Comparison of ENCODE assay signal across 9 cellular contexts in genomic region chr3:42961633-42962032, GRCh38. TPM values are rescaled to one million over a fixed set of nuclear protein-coding genes. Genes with fewer than 3 reads are reported as not detected.
A peak's percentile ranks its signal among the peaks of the same experiment; 100 is the strongest.
DNase-seq lines count a peak whose midpoint lies in the region; ATAC-seq, FAIRE-seq and TF ChIP-seq lines count a peak whose summit lies in the region.
"Had no signal": no experiment of that assay in that cellular context is flagged by ENCODE, and none has a peak within 500 bp of the region (broad histone marks: within the 10 kb centered on the region; RNA-seq: fewer than 3 reads in every experiment).

No MANE protein-coding gene starts in this region.

- H3K27ac Mint-ChIP-seq in mesothelial cell of epicardium: no peak overlapping the region
- H3K27ac Mint-ChIP-seq: CD8-positive, alpha-beta memory T cell had no signal

- no peaks in the 10 kb centered on the region for H3K9me2 ChIP-seq in Karpas-422 (replicated peaks; ENCODE audit: insufficient read depth, low read length)

- CTCF ChIA-PET in endothelial cell of umbilical vein (lab: Charles Lee): interaction anchor here (0.7 to 5.9 kb wide), 61 partner anchors 8 to 1274 kb away, joined by 3 to 115 read pairs (median 4); partner anchors contain the start of gene SNRK

- no TSS peak for BruUV-seq in endothelial cell of umbilical vein (replicated peaks; lab: Mats Ljungman, UMichigan)

- ATAC-seq in SK-N-SH treated with all-trans-retinoic acid at 6 μM for 48 hours (peak; percentile 87), GM21367 (IDR thresholded peaks at IDR 0.05; ENCODE audit: unreplicated experiment) (no peak), GM18511 (IDR thresholded peaks at IDR 0.05; ENCODE audit: unreplicated experiment) (no peak)

- TF ChIP-seq CTCF in endothelial cell of umbilical vein (IDR thresholded peaks at IDR 0.05; ENCODE audit: extremely low read depth in 1 of 2, insufficient read depth in 1 of 2, low read depth in 1 of 2, low read length in 2 of 2) (peak; percentile 41 to 42), mesothelial cell of epicardium (IDR thresholded peaks at IDR 0.05; ENCODE audit: unreplicated experiment) (peak; percentile 61)

- H3K9ac ChIP-seq in Karpas-422 (ENCODE audit: low read length): no peak overlapping the region
- H3K9ac ChIP-seq in endothelial cell of umbilical vein (replicated peaks; ENCODE audit: extremely low read depth, insufficient read depth, low read length): no peak overlapping the region

- no peaks in the 10 kb centered on the region for H3K27me3 ChIP-seq in Karpas-422 (ENCODE audit: low read length)
- H3K27me3 ChIP-seq in endothelial cell of umbilical vein (ENCODE audit: control insufficient read depth in 2 of 2, insufficient read depth in 2 of 2, low read length in 2 of 2): peaks cover 3 to 5% of the 10 kb centered on the region in 2 experiments

- DNase-seq in NCI-H524 (lab: John Stamatoyannopoulos, UW): peak; percentile 16 to 73
- DNase-seq in NCI-H524 treated with DMSO at 0.1 percent for 48 hours (lab: John Stamatoyannopoulos, UW): no peak
- peak; percentile 81 for DNase-seq in Karpas-422
- DNase-seq in endothelial cell of umbilical vein (ENCODE audit: low read depth, low spot score): peak; percentile 55
- no peak for DNase-seq in mesothelial cell of epicardium (ENCODE audit: low spot score in 2 of 2, unreplicated experiment in 2 of 2)

- POLR2A ChIA-PET in endothelial cell of umbilical vein (lab: Charles Lee): no interaction called here

- H3K27ac ChIP-seq in Karpas-422 (ENCODE audit: low read length) (no peak overlapping the region), endothelial cell of umbilical vein (ENCODE audit: insufficient read depth, low read depth, low read length) (no peak overlapping the region)

- H3K4me2 ChIP-seq in Karpas-422 (ENCODE audit: low read depth, low read length, poor library complexity, severe bottlenecking) (no peak overlapping the region), endothelial cell of umbilical vein (ENCODE audit: insufficient read depth, low read length) (no peak overlapping the region)

- H4K20me1 ChIP-seq in Karpas-422 (ENCODE audit: insufficient read depth, low read depth, low read length): no peaks in the 10 kb centered on the region
- no peaks in the 10 kb centered on the region for H4K20me1 ChIP-seq in endothelial cell of umbilical vein (replicated peaks; ENCODE audit: control insufficient read depth, extremely low read depth, insufficient read depth, low read length)

- H3K4me1 Mint-ChIP-seq in mesothelial cell of epicardium: no peaks in the 10 kb centered on the region

- H3K4me3 ChIP-seq in Karpas-422 (ENCODE audit: low read length) (no peak overlapping the region), endothelial cell of umbilical vein (replicated peaks in 1 of 3; ENCODE audit: insufficient read depth in 1 of 3, low read depth in 1 of 3, low read length in 3 of 3) (no peak overlapping the region)

- no peaks in the 10 kb centered on the region for H3K9me1 ChIP-seq in endothelial cell of umbilical vein (replicated peaks; ENCODE audit: control insufficient read depth, extremely low read depth, insufficient read depth, low read length)

- H3K4me1 ChIP-seq in Karpas-422 (ENCODE audit: low read length) (peaks cover 31% of the 10 kb centered on the region), endothelial cell of umbilical vein (ENCODE audit: control insufficient read depth, extremely low read depth, insufficient read depth, low read length) (no peaks in the 10 kb centered on the region)

- dilution Hi-C loops in endothelial cell of umbilical vein (cut with MboI; ENCODE audit: extremely low pct_ligation_motif_present, low sequenced_read_pairs): no loop called here

- H3K79me2 ChIP-seq in Karpas-422 (ENCODE audit: low read length) (no peaks in the 10 kb centered on the region), endothelial cell of umbilical vein (ENCODE audit: control insufficient read depth, insufficient read depth, low read length) (no peaks in the 10 kb centered on the region)

- TF ChIP-seq POLR2A in endothelial cell of umbilical vein (IDR thresholded peaks at IDR 0.05; ENCODE audit: low read depth, low read length): no peak

- peaks cover 57% of the 10 kb centered on the region for H3K27me3 Mint-ChIP-seq in mesothelial cell of epicardium (ENCODE audit: low read depth)

- H3K9me3 ChIP-seq in Karpas-422 (ENCODE audit: low read length): no peaks in the 10 kb centered on the region
- no peaks in the 10 kb centered on the region for H3K9me3 ChIP-seq in endothelial cell of umbilical vein (replicated peaks; ENCODE audit: control insufficient read depth, insufficient read depth, low read length)

- H3K36me3 Mint-ChIP-seq in mesothelial cell of epicardium: no peaks in the 10 kb centered on the region

- H3K4me3 Mint-ChIP-seq in mesothelial cell of epicardium: no peak overlapping the region
- H3K4me3 Mint-ChIP-seq: CD8-positive, alpha-beta memory T cell had no signal

- peak; percentile 70 for FAIRE-seq in endothelial cell of umbilical vein (lab: Jason Lieb, UNC)

- no peaks in the 10 kb centered on the region for H3K9me3 Mint-ChIP-seq in mesothelial cell of epicardium
- H3K9me3 Mint-ChIP-seq: CD8-positive, alpha-beta memory T cell had no signal

- H3K36me3 ChIP-seq in Karpas-422 (ENCODE audit: insufficient read depth, low read length) (no peaks in the 10 kb centered on the region), endothelial cell of umbilical vein (ENCODE audit: control insufficient read depth in 2 of 2, extremely low read depth in 1 of 2, insufficient read depth in 2 of 2, low read length in 2 of 2) (no peaks in the 10 kb centered on the region)

- intact Hi-C loops in endothelial cell of umbilical vein (cut with micrococcal nuclease): loop anchor here (1.0 to 10.0 kb wide), 5 partner anchors 194 to 1237 kb away; partner anchors contain the start of gene SNRK

- peak overlapping the region; percentile 6; the same call in 1 of the 2 replicates for H2AFZ ChIP-seq in Karpas-422 (ENCODE audit: low read length)
- H2AFZ ChIP-seq in endothelial cell of umbilical vein (ENCODE audit: low read depth, low read length): no peak overlapping the region

TF ChIP-seq in endothelial cell of umbilical vein, 7 proteins besides CTCF, POLR2A, EP300 and RAD21:
- no peak for TF ChIP-seq JUN (IDR thresholded peaks at IDR 0.05; ENCODE audit: borderline replicate concordance, insufficient read depth, insufficient read length, low read depth)
- TF ChIP-seq MYC (IDR thresholded peaks at IDR 0.05; ENCODE audit: low read depth, low read length): no peak
- no peak for TF ChIP-seq FOS (IDR thresholded peaks at IDR 0.05; ENCODE audit: borderline replicate concordance, insufficient read depth, low read length)
- no peak for TF ChIP-seq EZH2 (IDR thresholded peaks at IDR 0.05; ENCODE audit: borderline replicate concordance, low read depth, low read length, severe bottlenecking)
- no peak for TF ChIP-seq POLR2AphosphoS5 (IDR thresholded peaks at IDR 0.05; ENCODE audit: insufficient read depth, low read depth, low read length)
- no peak for TF ChIP-seq GATA2 (IDR thresholded peaks at IDR 0.05; ENCODE audit: insufficient read depth, insufficient read length, low read depth, low read length)
- no peak for TF ChIP-seq MAX (IDR thresholded peaks at IDR 0.05; ENCODE audit: insufficient read depth, insufficient read length)

RNA-seq across cellular contexts. Expression of gene GASK1A, which starts 17.5 kb away (rescaled TPM):
- 6.4 and 8.1 TPM in 2 replicates for total RNA-seq in Karpas-422 (2014; rRNA removed; shearing (Covaris generic); ENCODE audit: low replicate concordance)
- total RNA-seq in endothelial cell of umbilical vein (not detected in 2 replicates), mesothelial cell of epicardium (0.75 to 1.6 TPM (median 0.84 TPM) in 3 replicates)
- 0.04 TPM in 1 of 2 replicates, not detected in the other for polyA plus RNA-seq in endothelial cell of umbilical vein
- polyA plus RNA-seq in endothelial cell of umbilical vein (2011; cell fraction: cytosol; rRNA removed): 0.04 TPM in 1 of 2 replicates, not detected in the other
- not detected in 2 replicates for polyA plus RNA-seq in endothelial cell of umbilical vein (2011; cell fraction: nucleus; rRNA removed)
- not detected in 2 replicates for polyA plus RNA-seq in endothelial cell of umbilical vein (2012)
- 0.12 TPM in 1 of 2 replicates, not detected in the other for polyA minus RNA-seq in endothelial cell of umbilical vein
- polyA minus RNA-seq in endothelial cell of umbilical vein (2011; cell fraction: cytosol; rRNA and poly(A)+ RNA removed): not detected
- polyA minus RNA-seq in endothelial cell of umbilical vein (2011; cell fraction: nucleus; rRNA and poly(A)+ RNA removed): not detected in 2 replicates
- total RNA-seq: CD8-positive, alpha-beta memory T cell had no signal
- polyA plus RNA-seq: CD8-positive, alpha-beta memory T cell had no signal

RNA-seq across cellular contexts. Expression of gene ZNF662, which starts 55.7 kb away (rescaled TPM):
- total RNA-seq in Karpas-422 (2014; rRNA removed; shearing (Covaris generic); ENCODE audit: low replicate concordance): not detected in 2 replicates
- total RNA-seq in endothelial cell of umbilical vein (0.83 and 4.3 TPM in 2 replicates), mesothelial cell of epicardium (0.18 to 0.63 TPM (median 0.45 TPM) in 3 replicates)
- polyA plus RNA-seq in endothelial cell of umbilical vein: 0.84 and 0.86 TPM in 2 replicates
- polyA plus RNA-seq in endothelial cell of umbilical vein (2011; cell fraction: cytosol; rRNA removed): 0.38 and 0.44 TPM in 2 replicates
- polyA plus RNA-seq in endothelial cell of umbilical vein (2011; cell fraction: nucleus; rRNA removed): 4.7 and 5.1 TPM in 2 replicates
- polyA plus RNA-seq in endothelial cell of umbilical vein (2012): 1.4 and 3.5 TPM in 2 replicates
- 1.2 and 1.5 TPM in 2 replicates for polyA minus RNA-seq in endothelial cell of umbilical vein
- polyA minus RNA-seq in endothelial cell of umbilical vein (2011; cell fraction: cytosol; rRNA and poly(A)+ RNA removed): not detected
- polyA minus RNA-seq in endothelial cell of umbilical vein (2011; cell fraction: nucleus; rRNA and poly(A)+ RNA removed): 2.0 and 3.1 TPM in 2 replicates
- polyA plus RNA-seq: CD8-positive, alpha-beta memory T cell had no signal

Comparison
In these comparisons a context has a peak if more than half of its experiments do, and no peak if none do; other contexts are left out.
1. DNase-seq: peak in NCI-H524 (2 of 2), Karpas-422 (single experiment) and endothelial cell of umbilical vein (single experiment); none in NCI-H524 treated with DMSO at 0.1 percent for 48 hours (single experiment) and mesothelial cell of epicardium (0 of 2).